ENCODE assay signal across 9 cellular contexts in the genomic region with DNA sequence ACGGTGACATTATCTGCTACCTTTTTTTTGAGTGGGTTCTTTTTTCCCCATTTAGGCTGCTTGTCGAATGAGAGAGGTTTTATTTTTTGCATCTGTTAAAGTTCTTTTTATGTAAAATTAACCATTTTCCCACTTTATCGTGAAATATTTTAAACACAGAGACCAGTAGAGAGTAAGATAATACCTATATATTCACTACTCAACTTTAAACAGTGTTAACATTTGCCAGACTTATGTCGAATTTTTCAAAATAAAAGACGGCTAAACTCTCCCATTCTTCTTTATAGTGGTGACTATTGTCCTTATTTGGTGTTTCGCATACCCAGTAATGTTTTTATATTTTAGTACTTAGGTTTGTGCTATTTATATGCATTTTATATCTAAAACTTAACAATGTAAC. TPM values are rescaled to one million over a fixed set of nuclear protein-coding genes. Genes with fewer than 3 reads are reported as not detected.
A peak's percentile ranks its signal among the peaks of the same experiment; 100 is the strongest.
DNase-seq lines count a peak whose midpoint lies in the region; ATAC-seq and TF ChIP-seq lines count a peak whose summit lies in the region.
"Had no signal": no experiment of that assay in that cellular context is flagged by ENCODE, and none has a peak within 500 bp of the region (broad histone marks: within the 10 kb centered on the region; RNA-seq: fewer than 3 reads in every experiment).

No MANE protein-coding gene starts in this region.

- no peak for DNase-seq in RWPE2 (ENCODE audit: low spot score)
- no peak for DNase-seq in esophagus muscularis mucosa (ENCODE audit: extremely low spot score)
- DNase-seq in psoas muscle = no peak
- no peak for DNase-seq in NCI-H526 treated with DMSO at 0.1 percent for 48 hours (lab: John Stamatoyannopoulos, UW)
- DNase-seq in DMS114 treated with DMSO at 0.1 percent for 48 hours (lab: John Stamatoyannopoulos, UW; ENCODE audit: unreplicated experiment) = no peak
- DNase-seq in T1000 (lab: John Stamatoyannopoulos, UW) = no peak
- no peak for DNase-seq in AG20443 (ENCODE audit: low spot score)
- DNase-seq: NCI-H2171 had no signal

- TF ChIP-seq CTCF in RWPE2 (IDR thresholded peaks at IDR 0.05; ENCODE audit: poor library complexity, severe bottlenecking) = no peak
- no peak for TF ChIP-seq CTCF in esophagus muscularis mucosa (IDR thresholded peaks at IDR 0.05)
- no peak for TF ChIP-seq CTCF in psoas muscle (IDR thresholded peaks at IDR 0.05)

- H3K9me3 ChIP-seq in ES-I3 (ENCODE audit: control insufficient read depth, insufficient read depth, low read length) (no peaks in the 10 kb centered on the region), RWPE2 (ENCODE audit: severe bottlenecking) (no peaks in the 10 kb centered on the region), esophagus muscularis mucosa (no peaks in the 10 kb centered on the region), psoas muscle (no peaks in the 10 kb centered on the region)

- no peaks in the 10 kb centered on the region for H3K27me3 ChIP-seq in RWPE2 (ENCODE audit: insufficient read depth, poor library complexity, severe bottlenecking)
- no peaks in the 10 kb centered on the region for H3K27me3 ChIP-seq in esophagus muscularis mucosa
- no peaks in the 10 kb centered on the region for H3K27me3 ChIP-seq in psoas muscle (ENCODE audit: insufficient read depth in 3 of 3, low read length in 2 of 3)

- TF ChIP-seq EP300 in esophagus muscularis mucosa (IDR thresholded peaks at IDR 0.05) = no peak

- TF ChIP-seq POLR2A in esophagus muscularis mucosa (IDR thresholded peaks at IDR 0.05; ENCODE audit: low read depth) = no peak

- H3K9ac ChIP-seq in ES-I3 (ENCODE audit: low read depth, low read length) = peak overlapping the region; percentile 97

- 30% methylated on average over 6 of the region's 6 CpGs for WGBS in esophagus muscularis mucosa
- 30 to 35% (median 32%) methylated on average over 6 of the region's 6 CpGs for WGBS in psoas muscle, 3 donors

- intact Hi-C loops in esophagus muscularis mucosa (cut with DNase I) = loop anchor here (5.0 kb wide), 1 partner anchor 136 kb away; a partner anchor contains a TSS
- intact Hi-C loops in psoas muscle (cut with DNase I) = loop anchor here in 1 of 2 donors (5.0 kb wide), 1 partner anchor 164 kb away; no protein-coding TSS in a partner anchor

- no peak for ATAC-seq in RWPE2 (ENCODE audit: low read depth)
- ATAC-seq in psoas muscle = no peak

- H3K4me1 ChIP-seq in ES-I3 (ENCODE audit: insufficient read depth, low read length) (no peaks in the 10 kb centered on the region), RWPE2 (ENCODE audit: insufficient read depth, poor library complexity, severe bottlenecking) (peaks cover 23% of the 10 kb centered on the region), esophagus muscularis mucosa (peaks cover 25 to 54% (median 44%) of the 10 kb centered on the region in 4 donors), psoas muscle (peaks cover 22% of the 10 kb centered on the region)

- peak overlapping the region; percentile 51 for H3K4me3 ChIP-seq in RWPE2 (ENCODE audit: severe bottlenecking)
- peak overlapping the region; percentile 84 to 96 (median 94) for H3K4me3 ChIP-seq in esophagus muscularis mucosa
- peak overlapping the region; percentile 94 for H3K4me3 ChIP-seq in psoas muscle

- peak overlapping the region; percentile 91 for H3K27ac ChIP-seq in RWPE2 (ENCODE audit: poor library complexity, severe bottlenecking)
- peak overlapping the region; percentile 88 to 95 (median 92) for H3K27ac ChIP-seq in esophagus muscularis mucosa (replicated peaks in 1 of 4)
- H3K27ac ChIP-seq in psoas muscle = peak overlapping the region; percentile 94

- H3K36me3 ChIP-seq in ES-I3 (ENCODE audit: insufficient read depth, low read length) = no peaks in the 10 kb centered on the region
- H3K36me3 ChIP-seq in RWPE2 (ENCODE audit: low read depth) = peaks cover 25% of the 10 kb centered on the region
- H3K36me3 ChIP-seq in esophagus muscularis mucosa = peaks cover 0 to 23% (median 2%) of the 10 kb centered on the region in 4 donors
- peaks cover 0 to 8% of the 10 kb centered on the region in 2 donors for H3K36me3 ChIP-seq in psoas muscle (ENCODE audit: insufficient read depth in 1 of 2, low read depth in 1 of 2)

RNA-seq across cellular contexts. Expression of a gene that starts 0.7 kb away (rescaled TPM):
- total RNA-seq in esophagus muscularis mucosa (1 to 10 TPM; 1.9 to 3.2 (median 2.6) TPM), psoas muscle (1 to 10 TPM; 1.8 to 5.1 (median 3.8) TPM)
- 1 to 10 TPM; 1.4 to 2.9 (median 1.6) TPM for polyA plus RNA-seq in psoas muscle

RNA-seq across cellular contexts. Expression of a gene that starts 1.3 kb away (rescaled TPM):
- total RNA-seq in esophagus muscularis mucosa = 10 to 100 TPM; 21.0 to 42.3 (median 26.2) TPM
- 10 to 100 TPM; 20.9 to 29.2 (median 22.5) TPM for total RNA-seq in psoas muscle
- 10 to 100 TPM; 11.3 to 23.5 (median 13.8) TPM for polyA plus RNA-seq in psoas muscle

RNA-seq across cellular contexts. Expression of a gene that starts 46.9 kb away (rescaled TPM):
- total RNA-seq in esophagus muscularis mucosa = 1 to 10 TPM; 5.0 to 7.5 (median 6.3) TPM
- total RNA-seq in psoas muscle = 1 to 10 TPM; 2.3 to 5.0 (median 2.9) TPM
- 1 to 10 TPM; 1.6 to 2.3 (median 1.6) TPM for polyA plus RNA-seq in psoas muscle
